ENCODE assay signal across 9 cellular contexts in genomic region chr9:113376634-113377531, GRCh38. TPM values are rescaled to one million over a fixed set of nuclear protein-coding genes. Genes with fewer than 3 reads are reported as not detected.
A peak's percentile ranks its signal among the peaks of the same experiment; 100 is the strongest.
DNase-seq lines count a peak whose midpoint lies in the region; ATAC-seq, FAIRE-seq and TF ChIP-seq lines count a peak whose summit lies in the region.
"Had no signal": no experiment of that assay in that cellular context is flagged by ENCODE, and none has a peak within 500 bp of the region (broad histone marks: within the 10 kb centered on the region; RNA-seq: fewer than 3 reads in every experiment).

Gene HDHD3, minus strand, starts transcription at chr9:113376986. Its CDS starts 2,632 bp downstream, at chr9:113374354.

- dilution Hi-C loops in keratinocyte (cut with MboI; ENCODE audit: extremely low pct_ligation_motif_present, low sequenced_read_pairs): no loop called here

- H3K9me3 ChIP-seq in keratinocyte (ENCODE audit: control insufficient read depth, low read depth, low read length): no peaks in the 10 kb centered on the region

- H2AFZ ChIP-seq in keratinocyte (ENCODE audit: control insufficient read depth, low read length): peak within 1 kb of the TSS; percentile 98

- peak within 1 kb of the TSS; percentile 77 for H3K4me2 ChIP-seq in keratinocyte (ENCODE audit: control insufficient read depth, extremely low read depth, insufficient read depth, low read depth, low read length)

- peak within 1 kb of the TSS; percentile 82 to 83 (median 83) for H3K4me3 ChIP-seq in keratinocyte (ENCODE audit: control insufficient read depth in 2 of 3, extremely low read depth in 1 of 3, insufficient read depth in 2 of 3, low read depth in 1 of 3, low read length in 3 of 3)

- H3K27ac ChIP-seq in keratinocyte (ENCODE audit: control insufficient read depth, insufficient read depth, low read length): peak within 1 kb of the TSS; percentile 73

- FAIRE-seq in keratinocyte (lab: Jason Lieb, UNC): no peak
- FAIRE-seq: G401.6 had no signal

- peaks cover 7% of the 10 kb centered on the region for H3K79me2 ChIP-seq in keratinocyte (ENCODE audit: control insufficient read depth, insufficient read depth, low read length)

- H3K4me1 ChIP-seq in keratinocyte (ENCODE audit: control insufficient read depth, extremely low read depth, insufficient read depth, low read length): peaks cover 16% of the 10 kb centered on the region

- peaks cover 3% of the 10 kb centered on the region for H3K9me1 ChIP-seq in keratinocyte (ENCODE audit: control insufficient read depth, extremely low read depth, insufficient read depth, low read length)

- TF ChIP-seq CTCF in keratinocyte (optimal IDR thresholded peaks at IDR 0.05 in 1 of 3, IDR thresholded peaks at IDR 0.05 in 1 of 3, conservative IDR thresholded peaks at IDR 0.05 in 1 of 3; ENCODE audit: extremely low read depth in 1 of 3, insufficient read depth in 2 of 3, low read length in 3 of 3): no peak

- peak; percentile 63 for DNase-seq in SIG-M5 treated with dmso at 0.1 percent for 504 hours (lab: John Stamatoyannopoulos, UW; ENCODE audit: unreplicated experiment)
- no peak for DNase-seq in SIG-M5 (lab: John Stamatoyannopoulos, UW)
- DNase-seq in NCI-H2171 treated with DMSO at 0.1 percent for 48 hours (lab: John Stamatoyannopoulos, UW): peak; percentile 84
- peak; percentile 82 for DNase-seq in central memory CD4-positive, alpha-beta T cell
- no peak for DNase-seq in keratinocyte (ENCODE audit: low read depth, low spot score)
- peak; percentile 49 to 68 for DNase-seq in stimulated activated CD4-positive, alpha-beta T cell treated with anti-CD3 and anti-CD28 coated beads, Interleukin-15, amount 100 ng/mL, for 1 hour (ENCODE audit: low read depth in 1 of 2, low spot score in 1 of 2)

- H3K36me3 ChIP-seq in keratinocyte (ENCODE audit: control insufficient read depth in 2 of 2, extremely low read depth in 1 of 2, insufficient read depth in 2 of 2, low read length in 2 of 2): peaks cover 14% of the 10 kb centered on the region in 2 experiments

- H3K9ac ChIP-seq in keratinocyte (ENCODE audit: control insufficient read depth, extremely low read depth, insufficient read depth, low read length): peak within 1 kb of the TSS; percentile 85

- ATAC-seq in HG03045 (IDR thresholded peaks at IDR 0.05; ENCODE audit: unreplicated experiment): peak; percentile 86
- ATAC-seq in activated CD4-positive, CD25-positive, alpha-beta regulatory T cell treated with anti-CD3 and anti-CD28 coated beads, Interleukin-2, amount 50 U/mL, for 24 hours: peak; percentile 88 to 90

- no peaks in the 10 kb centered on the region for H3K27me3 ChIP-seq in keratinocyte (ENCODE audit: control insufficient read depth, extremely low read depth, insufficient read depth, low read length)

- no peaks in the 10 kb centered on the region for H4K20me1 ChIP-seq in keratinocyte (ENCODE audit: control insufficient read depth, extremely low read depth, insufficient read depth, low read length)

RNA-seq across cellular contexts. Expression of gene HDHD3, which starts in this region (rescaled TPM):
- 14.7 to 27.9 TPM (median 16.5 TPM) in 3 replicates for polyA plus RNA-seq in keratinocyte
- polyA plus RNA-seq in keratinocyte (2011; ENCODE audit: low read depth): 6.4 TPM
- 10.2 and 15.2 TPM in 2 replicates for polyA plus RNA-seq in keratinocyte (2011; cell fraction: cytosol; rRNA removed)
- polyA plus RNA-seq in keratinocyte (2011; cell fraction: nucleus; rRNA removed): 29.1 and 33.1 TPM in 2 replicates
- 11.4 and 17.5 TPM in 2 replicates for polyA plus RNA-seq in keratinocyte (2012; ENCODE audit: low replicate concordance)
- polyA minus RNA-seq in keratinocyte: 9.8 to 17.6 TPM (median 16.6 TPM) in 3 replicates
- 14.8 TPM for polyA minus RNA-seq in keratinocyte (2011; cell fraction: cytosol; rRNA and poly(A)+ RNA removed)
- 10.6 and 16.1 TPM in 2 replicates for polyA minus RNA-seq in keratinocyte (2011; cell fraction: nucleus; rRNA and poly(A)+ RNA removed)

Comparison
In these comparisons a context has a peak if more than half of its experiments do, and no peak if none do; other contexts are left out.
1. DNase-seq: peak in SIG-M5 treated with dmso at 0.1 percent for 504 hours (single experiment), NCI-H2171 treated with DMSO at 0.1 percent for 48 hours (single experiment), central memory CD4-positive, alpha-beta T cell (single experiment) and stimulated activated CD4-positive, alpha-beta T cell treated with anti-CD3 and anti-CD28 coated beads, Interleukin-15, amount 100 ng/mL, for 1 hour (2 of 2); none in SIG-M5 (single experiment) and keratinocyte (single experiment).